Comparison of ENCODE assay signal across 16 cellular contexts in the genomic region with DNA sequence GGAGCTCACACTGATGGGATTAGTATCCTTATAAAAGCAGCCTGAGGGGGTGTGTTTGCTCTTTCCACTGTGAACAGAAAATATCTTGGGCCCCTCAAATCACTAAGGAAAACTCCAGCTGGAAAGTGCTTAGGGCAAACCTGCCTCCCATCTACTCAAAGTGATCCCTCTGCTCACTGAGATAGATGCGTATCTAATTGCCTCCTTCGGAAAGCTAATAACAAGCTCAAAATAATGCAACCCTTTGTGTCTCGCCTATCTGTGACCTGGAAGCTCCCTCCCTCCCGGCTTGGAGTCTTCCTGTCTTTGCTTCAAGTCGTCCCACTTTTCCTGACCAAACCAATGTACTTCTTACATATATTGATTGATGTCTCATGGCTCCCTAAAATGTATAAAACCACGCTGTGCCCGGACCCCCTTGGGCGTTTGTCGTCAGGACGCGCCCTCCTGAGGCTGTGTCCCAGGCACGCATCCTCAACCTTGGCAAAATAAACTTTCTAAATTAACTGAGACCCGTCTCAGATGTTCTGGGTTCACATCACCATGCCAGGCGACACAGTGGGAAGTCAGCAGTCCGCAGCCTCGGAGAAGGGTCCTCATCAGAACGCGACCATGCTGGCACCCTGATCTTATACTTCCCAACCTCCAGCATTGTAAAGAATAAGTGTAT. TPM values are rescaled to one million over a fixed set of nuclear protein-coding genes. Genes with fewer than 3 reads are reported as not detected.
"Had no signal": no experiment of that assay in that cellular context is flagged by ENCODE, and none has a peak within 500 bp of the region (broad histone marks: within the 10 kb centered on the region; RNA-seq: fewer than 3 reads in every experiment).

No MANE protein-coding gene starts in this region.

- H3K36me3 ChIP-seq: ascending aorta, left ventricle myocardium inferior, vagina had no signal

- H3K27me3 ChIP-seq: ascending aorta, hepatocyte, vagina had no signal

- H3K4me2 ChIP-seq: hepatocyte had no signal

- H3K27ac Mint-ChIP-seq: activated naive CD4-positive, alpha-beta T cell treated with anti-CD3 and anti-CD28 coated beads for 36 hours; activated T-helper 1 cell treated with anti-CD3 and anti-CD28 coated beads, Interleukin-12 subunit alpha, Interleukin-12 subunit beta, Interleukin-2, Interleukin-4 antibody, amounts not matched to agents 30 ng/mL and 10 ng/mL and 1 ng/mL, durations not matched to agents 14 hours and 24 hours and 36 hours; naive thymus-derived CD4-positive, alpha-beta T cell; WTC11 had no signal

- H3K9me3 ChIP-seq: ascending aorta, left ventricle myocardium inferior, mucosa of descending colon, psoas muscle, vagina had no signal

- H3K4me1 ChIP-seq: ascending aorta, psoas muscle had no signal

- H3K4me1 Mint-ChIP-seq: naive thymus-derived CD4-positive, alpha-beta T cell had no signal

- H3K4me3 ChIP-seq: ascending aorta, hepatocyte, left ventricle myocardium inferior, mucosa of descending colon, psoas muscle, vagina had no signal

- H2AFZ ChIP-seq: hepatocyte had no signal

- ATAC-seq: mucosa of descending colon; naive thymus-derived CD4-positive, alpha-beta T cell; psoas muscle; WTC11 had no signal

- H3K36me3 Mint-ChIP-seq: naive thymus-derived CD4-positive, alpha-beta T cell; WTC11 had no signal

- DNase-seq: activated CD4-positive, alpha-beta T cell treated with anti-CD3 and anti-CD28 coated beads for 48 hours; activated naive CD4-positive, alpha-beta T cell treated with anti-CD3 and anti-CD28 coated beads for 36 hours; kidney; left ventricle myocardium inferior; mucosa of descending colon; naive thymus-derived CD4-positive, alpha-beta T cell; nucleus accumbens; stimulated activated CD4-positive, alpha-beta T cell treated with anti-CD3 and anti-CD28 coated beads, Interleukin-12 subunit alpha, Interleukin-12 subunit beta, amount 100 ng/mL, for 4 hours; stimulated activated CD4-positive, alpha-beta T cell treated with anti-CD3 and anti-CD28 coated beads, Interleukin-2, amount 100 ng/mL, for 24 hours; SW 1271 had no signal

- H3K27ac ChIP-seq: ascending aorta, hepatocyte, left ventricle myocardium inferior, psoas muscle, vagina had no signal

- H3K79me2 ChIP-seq: hepatocyte had no signal

- H3K9me3 Mint-ChIP-seq: activated naive CD4-positive, alpha-beta T cell treated with anti-CD3 and anti-CD28 coated beads for 36 hours; activated T-helper 1 cell treated with anti-CD3 and anti-CD28 coated beads, Interleukin-12 subunit alpha, Interleukin-12 subunit beta, Interleukin-2, Interleukin-4 antibody, amounts not matched to agents 30 ng/mL and 10 ng/mL and 1 ng/mL, durations not matched to agents 14 hours and 24 hours and 36 hours; naive thymus-derived CD4-positive, alpha-beta T cell; WTC11 had no signal

- H3K4me3 Mint-ChIP-seq: activated naive CD4-positive, alpha-beta T cell treated with anti-CD3 and anti-CD28 coated beads for 36 hours; activated T-helper 1 cell treated with anti-CD3 and anti-CD28 coated beads, Interleukin-12 subunit alpha, Interleukin-12 subunit beta, Interleukin-2, Interleukin-4 antibody, amounts not matched to agents 30 ng/mL and 10 ng/mL and 1 ng/mL, durations not matched to agents 14 hours and 24 hours and 36 hours; WTC11 had no signal

RNA-seq across cellular contexts. Expression of gene SORCS2, which starts 34.1 kb away (rescaled TPM):
- total RNA-seq: activated T-helper 1 cell treated with anti-CD3 and anti-CD28 coated beads, Interleukin-12 subunit alpha, Interleukin-12 subunit beta, Interleukin-2, Interleukin-4 antibody, amounts not matched to agents 30 ng/mL and 10 ng/mL and 1 ng/mL, durations not matched to agents 14 hours and 24 hours and 36 hours had no signal
